5 cellular contexts compared by ENCODE assay signal in the genomic region with DNA sequence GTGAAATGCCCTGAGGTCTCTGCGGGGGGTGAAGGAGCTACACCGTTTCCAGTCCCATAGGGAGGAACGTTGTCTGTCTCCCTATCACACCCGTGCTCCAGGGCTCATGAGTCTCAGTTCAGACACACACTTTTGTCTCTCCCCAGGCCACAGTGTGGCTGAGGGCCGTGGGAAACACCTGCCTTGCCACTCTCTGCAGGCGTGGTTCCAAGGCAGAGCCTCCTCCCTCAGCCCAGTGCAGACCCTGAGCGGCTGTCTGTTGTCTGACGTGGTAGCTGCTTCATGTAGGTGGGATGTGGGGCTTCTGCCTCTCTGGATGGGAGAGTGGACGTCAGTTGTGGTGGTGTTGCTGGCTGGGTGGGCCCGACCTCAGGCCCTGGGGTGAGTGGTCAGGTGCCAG. TPM values are rescaled to one million over a fixed set of nuclear protein-coding genes. Genes with fewer than 3 reads are reported as not detected.
"Had no signal": no experiment of that assay in that cellular context is flagged by ENCODE, and none has a peak within 500 bp of the region (broad histone marks: within the 10 kb centered on the region; RNA-seq: fewer than 3 reads in every experiment).

No MANE protein-coding gene starts in this region.

RNA-seq across cellular contexts. Expression of a gene that starts 6.1 kb away (rescaled TPM):
- total RNA-seq: foreskin keratinocyte had no signal

RNA-seq across cellular contexts. Expression of a gene that starts 30.8 kb away (rescaled TPM):
- total RNA-seq: activated CD4-positive, alpha-beta memory T cell treated with anti-CD3 and anti-CD28 coated beads, Interleukin-2, amount 10 ng/mL, durations not matched to agents 7 days and 5 days; activated CD4-positive, alpha-beta T cell treated with anti-CD3 and anti-CD28 coated beads, Interleukin-2, amount 10 ng/mL, durations not matched to agents 24 days and 14 days; foreskin keratinocyte; glomerular endothelial cell; naive thymus-derived CD8-positive, alpha-beta T cell had no signal

RNA-seq across cellular contexts. Expression of a gene that starts 38.6 kb away (rescaled TPM):
- total RNA-seq: activated CD4-positive, alpha-beta memory T cell treated with anti-CD3 and anti-CD28 coated beads, Interleukin-2, amount 10 ng/mL, durations not matched to agents 7 days and 5 days; activated CD4-positive, alpha-beta T cell treated with anti-CD3 and anti-CD28 coated beads, Interleukin-2, amount 10 ng/mL, durations not matched to agents 24 days and 14 days; foreskin keratinocyte; glomerular endothelial cell had no signal

RNA-seq across cellular contexts. Expression of a gene that starts 50.6 kb away (rescaled TPM):
- total RNA-seq: activated CD4-positive, alpha-beta memory T cell treated with anti-CD3 and anti-CD28 coated beads, Interleukin-2, amount 10 ng/mL, durations not matched to agents 7 days and 5 days; activated CD4-positive, alpha-beta T cell treated with anti-CD3 and anti-CD28 coated beads, Interleukin-2, amount 10 ng/mL, durations not matched to agents 24 days and 14 days; foreskin keratinocyte; glomerular endothelial cell had no signal
